8 cellular contexts compared by ENCODE assay signal in the genomic region with DNA sequence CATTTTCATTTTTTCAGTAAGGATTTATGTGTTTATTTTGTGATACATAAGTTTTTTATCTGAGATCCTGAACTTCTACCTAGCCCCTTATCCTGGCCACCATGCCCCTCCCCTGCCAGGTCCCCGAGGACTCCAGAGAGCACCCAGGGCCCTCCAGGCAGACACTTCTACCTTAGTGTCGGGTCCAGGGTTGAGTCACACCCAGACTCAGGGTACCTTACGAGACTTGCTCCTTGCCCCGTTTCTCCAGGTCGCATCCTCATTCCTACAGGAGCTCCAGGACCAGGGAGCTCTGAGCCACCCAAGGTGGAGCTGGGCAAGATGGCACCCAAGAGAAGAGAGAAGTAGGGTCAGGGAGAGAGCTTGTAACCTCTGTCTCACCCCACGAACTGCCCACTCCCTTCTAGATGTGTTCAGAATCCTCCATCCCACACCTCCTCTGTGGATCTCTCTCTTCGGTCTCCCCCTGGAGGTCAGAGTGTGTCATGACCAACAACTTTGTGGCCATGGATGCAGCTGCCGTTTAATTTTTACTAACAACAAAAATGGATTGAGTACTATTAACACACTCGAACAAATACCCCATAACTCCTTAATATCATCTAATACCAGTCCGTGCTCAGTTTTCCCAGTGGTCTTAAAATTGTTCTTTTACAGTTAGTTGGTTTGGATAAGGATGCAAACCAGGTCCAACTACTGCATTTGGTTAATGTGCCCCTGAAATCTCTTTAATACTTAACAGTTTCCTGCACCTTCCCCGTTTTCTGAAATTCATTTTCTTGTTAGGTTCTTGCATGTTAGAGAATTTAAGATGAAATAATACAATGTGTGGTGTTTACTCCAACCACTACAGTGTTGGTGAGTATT.
DNase-seq lines count a peak whose midpoint lies in the region; FAIRE-seq and TF ChIP-seq lines count a peak whose summit lies in the region.

No MANE protein-coding gene starts in this region.

- TF ChIP-seq POLR2A in H54 (IDR thresholded peaks at IDR 0.05; ENCODE audit: low read depth, low read length), result no peak

- DNase-seq in NCI-H345 (lab: John Stamatoyannopoulos, UW), result peak; percentile 33
- no peak for DNase-seq in NCI-H345 treated with DMSO at 0.1 percent for 48 hours (lab: John Stamatoyannopoulos, UW; ENCODE audit: unreplicated experiment)
- DNase-seq in H54 (ENCODE audit: insufficient read length, low spot score), result peak; percentile 35
- peak; percentile 37 for DNase-seq in NCI-H1105 (lab: John Stamatoyannopoulos, UW)
- DNase-seq in activated CD8-positive, alpha-beta memory T cell treated with anti-CD3 and anti-CD28 coated beads, Interleukin-2, amount 50 U/mL, for 48 hours, result peak; percentile 56
- peak; percentile 29 for DNase-seq in glomerular visceral epithelial cell (ENCODE audit: extremely low spot score)
- DNase-seq in pulmonary artery endothelial cell (ENCODE audit: low read depth, low spot score), result peak; percentile 4
- no peak for DNase-seq in central memory CD4-positive, alpha-beta T cell

- no peak for FAIRE-seq in H54 (lab: Jason Lieb, UNC)

Comparison
In these comparisons a context has a peak if more than half of its experiments do, and no peak if none do; other contexts are left out.
1. DNase-seq: peak in NCI-H345 (single experiment), H54 (single experiment), NCI-H1105 (single experiment), activated CD8-positive, alpha-beta memory T cell treated with anti-CD3 and anti-CD28 coated beads, Interleukin-2, amount 50 U/mL, for 48 hours (single experiment), glomerular visceral epithelial cell (single experiment) and pulmonary artery endothelial cell (single experiment); none in NCI-H345 treated with DMSO at 0.1 percent for 48 hours (single experiment) and central memory CD4-positive, alpha-beta T cell (single experiment).